ENCODE assay signal across 6 cellular contexts in genomic region chr15:32315077-32315795, GRCh38.
DNase-seq lines count a peak whose midpoint lies in the region; ATAC-seq and TF ChIP-seq lines count a peak whose summit lies in the region.
"Not testable (repeated sequence)": the region's sequence is repeated elsewhere in the genome, so short reads cannot be mapped to it uniquely, and the experiment has no call there.

No MANE protein-coding gene starts in this region.

- not testable (repeated sequence) for TF ChIP-seq CTCF in CD8-positive, alpha-beta T cell (IDR thresholded peaks at IDR 0.05); foreskin keratinocyte (conservative IDR thresholded peaks at IDR 0.05)

- intact Hi-C loops in CD8-positive, alpha-beta T cell (cut with DNase I, micrococcal nuclease); posterior vena cava (cut with DNase I): not testable (repeated sequence)

- not testable (repeated sequence) for H3K9me3 Mint-ChIP-seq in CD8-positive, alpha-beta T cell; T-cell; activated CD8-positive, alpha-beta T cell treated with anti-CD3 and anti-CD28 coated beads, Interleukin-2, amount 10 ng/mL, durations not matched to agents 7 days and 5 days (ENCODE audit: insufficient read depth); naive thymus-derived CD8-positive, alpha-beta T cell

- POLR2A ChIA-PET in CD8-positive, alpha-beta T cell (lab: Charles Lee); T-cell (lab: Charles Lee); activated CD8-positive, alpha-beta T cell treated with anti-CD3 and anti-CD28 coated beads, Interleukin-2, amount 10 ng/mL, durations not matched to agents 7 days and 5 days (lab: Charles Lee); naive thymus-derived CD8-positive, alpha-beta T cell (lab: Charles Lee): not testable (repeated sequence)

- H3K4me3 ChIP-seq in CD8-positive, alpha-beta T cell (ENCODE audit: low read depth, low read length): not testable (repeated sequence)

- H3K27ac ChIP-seq in CD8-positive, alpha-beta T cell (ENCODE audit: low read depth, low read length); foreskin keratinocyte: not testable (repeated sequence)

- H3K4me1 Mint-ChIP-seq in CD8-positive, alpha-beta T cell (ENCODE audit: low read depth); T-cell; activated CD8-positive, alpha-beta T cell treated with anti-CD3 and anti-CD28 coated beads, Interleukin-2, amount 10 ng/mL, durations not matched to agents 7 days and 5 days (ENCODE audit: low read depth); naive thymus-derived CD8-positive, alpha-beta T cell: not testable (repeated sequence)

- H3K9me3 ChIP-seq in CD8-positive, alpha-beta T cell (ENCODE audit: low read length): not testable (repeated sequence)

- not testable (repeated sequence) for H3K27me3 ChIP-seq in CD8-positive, alpha-beta T cell (ENCODE audit: insufficient read depth, low read length); foreskin keratinocyte

- not testable (repeated sequence) for H3K27me3 Mint-ChIP-seq in CD8-positive, alpha-beta T cell (ENCODE audit: low read depth); T-cell; activated CD8-positive, alpha-beta T cell treated with anti-CD3 and anti-CD28 coated beads, Interleukin-2, amount 10 ng/mL, durations not matched to agents 7 days and 5 days (ENCODE audit: low read depth); naive thymus-derived CD8-positive, alpha-beta T cell

- not testable (repeated sequence) for DNase-seq in CD8-positive, alpha-beta T cell; T-cell; activated CD8-positive, alpha-beta T cell treated with anti-CD3 and anti-CD28 coated beads, Interleukin-2, amount 10 ng/mL, durations not matched to agents 7 days and 5 days; foreskin keratinocyte; naive thymus-derived CD8-positive, alpha-beta T cell
- DNase-seq in posterior vena cava (ENCODE audit: low spot score): peak; percentile 10

- H3K27ac Mint-ChIP-seq in CD8-positive, alpha-beta T cell; T-cell; activated CD8-positive, alpha-beta T cell treated with anti-CD3 and anti-CD28 coated beads, Interleukin-2, amount 10 ng/mL, durations not matched to agents 7 days and 5 days; naive thymus-derived CD8-positive, alpha-beta T cell: not testable (repeated sequence)

- H3K36me3 ChIP-seq in CD8-positive, alpha-beta T cell (ENCODE audit: insufficient read depth, low read length): not testable (repeated sequence)

- H3K4me3 Mint-ChIP-seq in CD8-positive, alpha-beta T cell: peak overlapping the region; percentile 18
- H3K4me3 Mint-ChIP-seq in T-cell; activated CD8-positive, alpha-beta T cell treated with anti-CD3 and anti-CD28 coated beads, Interleukin-2, amount 10 ng/mL, durations not matched to agents 7 days and 5 days; naive thymus-derived CD8-positive, alpha-beta T cell: not testable (repeated sequence)

- not testable (repeated sequence) for H3K36me3 Mint-ChIP-seq in CD8-positive, alpha-beta T cell; T-cell; activated CD8-positive, alpha-beta T cell treated with anti-CD3 and anti-CD28 coated beads, Interleukin-2, amount 10 ng/mL, durations not matched to agents 7 days and 5 days (ENCODE audit: low read depth); naive thymus-derived CD8-positive, alpha-beta T cell

- not testable (repeated sequence) for H3K4me1 ChIP-seq in CD8-positive, alpha-beta T cell (ENCODE audit: insufficient read depth, low read length); foreskin keratinocyte

- ATAC-seq in CD8-positive, alpha-beta T cell: peak; percentile 23
- ATAC-seq in T-cell (replicated peaks in 1 of 4) (peak; percentile 34 to 55 (median 42)), foreskin keratinocyte (peak; percentile 21)
- peak; percentile 42 for ATAC-seq in activated CD8-positive, alpha-beta T cell treated with anti-CD3 and anti-CD28 coated beads, Interleukin-2, amount 10 ng/mL, durations not matched to agents 7 days and 5 days
- ATAC-seq in naive thymus-derived CD8-positive, alpha-beta T cell: peak; percentile 57 to 58

- CTCF ChIA-PET in CD8-positive, alpha-beta T cell (lab: Charles Lee); T-cell (lab: Charles Lee); activated CD8-positive, alpha-beta T cell treated with anti-CD3 and anti-CD28 coated beads, Interleukin-2, amount 10 ng/mL, durations not matched to agents 7 days and 5 days (lab: Charles Lee): not testable (repeated sequence)
